Comparison of ENCODE assay signal across 18 cellular contexts in the genomic region with DNA sequence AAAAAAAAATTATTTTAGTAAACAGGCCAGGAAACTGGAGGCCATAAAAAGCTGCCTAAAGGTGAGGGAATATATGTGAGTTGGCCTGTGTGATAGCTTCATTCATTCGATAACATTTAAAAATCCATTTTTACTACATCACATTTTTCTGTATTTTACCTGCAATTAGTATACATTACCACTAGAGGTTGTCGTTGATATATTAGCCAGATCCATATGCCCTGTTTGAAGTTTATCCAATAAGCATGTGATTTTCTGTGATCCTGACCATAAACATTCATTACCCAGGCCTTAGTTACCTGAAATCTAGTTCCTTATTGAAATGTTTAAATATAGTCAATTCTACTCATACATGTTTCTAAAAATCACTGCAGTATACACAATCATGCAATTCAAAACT.
DNase-seq lines count a peak whose midpoint lies in the region; ATAC-seq and TF ChIP-seq lines count a peak whose summit lies in the region.
"Had no signal": no experiment of that assay in that cellular context is flagged by ENCODE, and none has a peak within 500 bp of the region (broad histone marks: within the 10 kb centered on the region; RNA-seq: fewer than 3 reads in every experiment).

No MANE protein-coding gene starts in this region.

- CTCF ChIA-PET in A673 (lab: Charles Lee): no interaction called here
- CTCF ChIA-PET in CD4-positive, alpha-beta memory T cell (lab: Charles Lee; ENCODE audit: partially characterized antibody): no interaction called here

- no peak overlapping the region for H3K4me3 Mint-ChIP-seq in glutamatergic neuron (ENCODE audit: unreplicated experiment)
- H3K4me3 Mint-ChIP-seq in CD4-positive, alpha-beta memory T cell: no peak overlapping the region
- H3K4me3 Mint-ChIP-seq: WTC11 had no signal

- no peak for DNase-seq in A673 (ENCODE audit: low spot score)
- no peak for DNase-seq in HFF-Myc (ENCODE audit: extremely low read depth, low read depth)
- no peak for DNase-seq in SJCRH30
- DNase-seq in glutamatergic neuron: no peak
- DNase-seq in CD4-positive, alpha-beta memory T cell: no peak
- no peak for DNase-seq in activated T-cell treated with anti-CD3 and anti-CD28 coated beads, Interleukin-2, amount 50 U/mL, for 1 hour
- no peak for DNase-seq in GOT3 (lab: John Stamatoyannopoulos, UW)
- DNase-seq: activated naive CD4-positive, alpha-beta T cell; Calu3; dorsolateral prefrontal cortex; left ventricle myocardium superior; NCI-H510A; OCI-M1; stimulated activated CD4-positive, alpha-beta T cell treated with anti-CD3 and anti-CD28 coated beads, Interleukin-12 subunit alpha, Interleukin-12 subunit beta, amount 100 ng/mL, for 4 hours; stimulated activated naive CD4-positive, alpha-beta T cell; upper lobe of right lung had no signal

- no peaks in the 10 kb centered on the region for H3K36me3 ChIP-seq in A673 (ENCODE audit: insufficient read depth, low read length, poor library complexity, severe bottlenecking)
- H3K36me3 ChIP-seq in SJCRH30: no peaks in the 10 kb centered on the region
- no peaks in the 10 kb centered on the region for H3K36me3 ChIP-seq in CD4-positive, alpha-beta memory T cell (ENCODE audit: insufficient read depth, low read length)
- H3K36me3 ChIP-seq: upper lobe of right lung had no signal

- peak; percentile 31; the same call in 1 of the 2 replicates for TF ChIP-seq CTCF in A673 (conservative IDR thresholded peaks at IDR 0.05; ENCODE audit: low read depth, low read length)
- peak; percentile 11 for TF ChIP-seq CTCF in HFF-Myc (IDR thresholded peaks at IDR 0.05; ENCODE audit: low read depth, low read length, missing control alignments)
- peak; percentile 34 for TF ChIP-seq CTCF in glutamatergic neuron (IDR thresholded peaks at IDR 0.05; ENCODE audit: partially characterized antibody, unreplicated experiment)

- H3K27me3 Mint-ChIP-seq in glutamatergic neuron (ENCODE audit: unreplicated experiment): peaks cover 7% of the 10 kb centered on the region
- H3K27me3 Mint-ChIP-seq in CD4-positive, alpha-beta memory T cell: peaks cover 12 to 17% of the 10 kb centered on the region in 2 donors

- H3K4me3 ChIP-seq in A673 (ENCODE audit: low read depth, low read length, poor library complexity, severe bottlenecking) (no peak overlapping the region), HFF-Myc (replicated peaks; ENCODE audit: low read depth, low read length) (no peak overlapping the region), SJCRH30 (no peak overlapping the region)
- no peak overlapping the region for H3K4me3 ChIP-seq in CD4-positive, alpha-beta memory T cell (ENCODE audit: low read length in 2 of 2)
- H3K4me3 ChIP-seq: dorsolateral prefrontal cortex, upper lobe of right lung had no signal

- H3K27me3 ChIP-seq in A673 (replicated peaks; ENCODE audit: insufficient read depth, low read depth, low read length, poor library complexity) (no peaks in the 10 kb centered on the region), SJCRH30 (no peaks in the 10 kb centered on the region)
- no peaks in the 10 kb centered on the region for H3K27me3 ChIP-seq in CD4-positive, alpha-beta memory T cell (ENCODE audit: insufficient read depth, low read length)
- H3K27me3 ChIP-seq: dorsolateral prefrontal cortex, upper lobe of right lung had no signal

- no TSS peak for BruUV-seq in A673 (replicated peaks; lab: Mats Ljungman, UMichigan)

- H3K27ac ChIP-seq in A673 (ENCODE audit: low read depth, low read length, poor library complexity, severe bottlenecking): no peak overlapping the region
- H3K27ac ChIP-seq in SJCRH30: peak overlapping the region; percentile 59; the same call in 1 of the 2 replicates
- H3K27ac ChIP-seq in CD4-positive, alpha-beta memory T cell (ENCODE audit: low read depth, low read length): no peak overlapping the region
- H3K27ac ChIP-seq: upper lobe of right lung had no signal

- no peaks in the 10 kb centered on the region for H3K4me1 ChIP-seq in A673 (ENCODE audit: insufficient read depth, low read length, poor library complexity, severe bottlenecking)
- peaks cover 6% of the 10 kb centered on the region; the same call in 1 of the 2 replicates for H3K4me1 ChIP-seq in SJCRH30
- H3K4me1 ChIP-seq in CD4-positive, alpha-beta memory T cell (ENCODE audit: insufficient read depth, low read length): no peaks in the 10 kb centered on the region

- ATAC-seq in HG03342 (IDR thresholded peaks at IDR 0.05; ENCODE audit: unreplicated experiment): no peak
- ATAC-seq: left ventricle myocardium superior, upper lobe of right lung, WTC11 had no signal

- no peaks in the 10 kb centered on the region for H3K4me1 Mint-ChIP-seq in glutamatergic neuron (ENCODE audit: low read depth, unreplicated experiment)
- no peaks in the 10 kb centered on the region for H3K4me1 Mint-ChIP-seq in CD4-positive, alpha-beta memory T cell

- intact Hi-C loops in A673 (cut with micrococcal nuclease; ENCODE audit: unreplicated experiment): no loop called here
- intact Hi-C loops in CD4-positive, alpha-beta memory T cell (cut with micrococcal nuclease): no loop called here

- H3K9me3 ChIP-seq in A673 (ENCODE audit: low read depth, low read length, poor library complexity, severe bottlenecking): no peaks in the 10 kb centered on the region
- no peaks in the 10 kb centered on the region for H3K9me3 ChIP-seq in SJCRH30 (replicated peaks)
- no peaks in the 10 kb centered on the region for H3K9me3 ChIP-seq in CD4-positive, alpha-beta memory T cell (ENCODE audit: control insufficient read depth in 1 of 2, low read length in 2 of 2)
- H3K9me3 ChIP-seq: upper lobe of right lung had no signal

- POLR2A ChIA-PET in A673 (lab: Charles Lee; ENCODE audit: low non-redundant PET): no interaction called here
- POLR2A ChIA-PET in CD4-positive, alpha-beta memory T cell (lab: Charles Lee; ENCODE audit: partially characterized antibody): no interaction called here

- H3K27ac Mint-ChIP-seq in glutamatergic neuron (ENCODE audit: unreplicated experiment): no peak overlapping the region
- no peak overlapping the region for H3K27ac Mint-ChIP-seq in CD4-positive, alpha-beta memory T cell
- H3K27ac Mint-ChIP-seq: WTC11 had no signal

- peaks cover 28% of the 10 kb centered on the region for H3K36me3 Mint-ChIP-seq in glutamatergic neuron (ENCODE audit: unreplicated experiment)
- H3K36me3 Mint-ChIP-seq in CD4-positive, alpha-beta memory T cell: no peaks in the 10 kb centered on the region

- no peaks in the 10 kb centered on the region for H3K9me3 Mint-ChIP-seq in glutamatergic neuron (ENCODE audit: unreplicated experiment)
- peaks cover 0 to 23% (median 3%) of the 10 kb centered on the region in 8 donors for H3K9me3 Mint-ChIP-seq in CD4-positive, alpha-beta memory T cell
